In the genomic region with DNA sequence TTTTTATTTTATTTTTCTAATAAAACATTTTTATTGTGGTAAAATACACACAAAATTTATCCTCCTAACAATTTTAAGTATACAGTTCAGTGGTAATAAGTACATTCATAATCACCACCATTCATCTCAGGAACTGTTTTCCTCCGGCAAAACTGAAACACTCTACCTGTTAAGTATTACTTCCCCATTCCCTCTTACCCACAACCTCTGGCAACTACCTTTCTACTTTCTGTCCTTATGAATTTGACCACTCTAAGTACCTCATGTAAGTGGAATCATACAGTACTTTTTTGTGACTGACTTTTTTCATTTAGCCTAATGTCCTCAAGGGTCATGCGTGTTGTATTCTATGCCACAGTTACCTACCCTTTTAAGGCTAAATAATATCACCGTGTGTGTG, we compare ENCODE assay signal across 16 cellular contexts.
A peak's percentile ranks its signal among the peaks of the same experiment; 100 is the strongest.
DNase-seq lines count a peak whose midpoint lies in the region; ATAC-seq lines count a peak whose summit lies in the region.
"Had no signal": no experiment of that assay in that cellular context is flagged by ENCODE, and none has a peak within 500 bp of the region (broad histone marks: within the 10 kb centered on the region; RNA-seq: fewer than 3 reads in every experiment).

No MANE protein-coding gene starts in this region.

- no peaks in the 10 kb centered on the region for H3K9me3 Mint-ChIP-seq in stimulated activated memory B cell treated with anti-CD40 and anti-IgM and Interleukin-4, amounts not matched to agents 10 μg/mL and 1 μg/mL and 100 μg/mL, for 72 hours

- no peaks in the 10 kb centered on the region for H3K27me3 Mint-ChIP-seq in stimulated activated memory B cell treated with anti-CD40 and anti-IgM and Interleukin-4, amounts not matched to agents 10 μg/mL and 1 μg/mL and 100 μg/mL, for 72 hours

- no peak overlapping the region for H3K4me3 Mint-ChIP-seq in stimulated activated memory B cell treated with anti-CD40 and anti-IgM and Interleukin-4, amounts not matched to agents 10 μg/mL and 1 μg/mL and 100 μg/mL, for 72 hours
- H3K4me3 Mint-ChIP-seq: H9 had no signal

- in situ Hi-C loops in KBM-7 (cut with MboI; ENCODE audit: low pct_unique_long_range_greater_than_20kb, low sequenced_read_pairs) = no loop called here

- no peak overlapping the region for H3K27ac Mint-ChIP-seq in stimulated activated memory B cell treated with anti-CD40 and anti-IgM and Interleukin-4, amounts not matched to agents 10 μg/mL and 1 μg/mL and 100 μg/mL, for 72 hours
- H3K27ac Mint-ChIP-seq: H9 had no signal

- ATAC-seq in GM19025 (IDR thresholded peaks at IDR 0.05; ENCODE audit: low read depth, unreplicated experiment) (peak; percentile 36), GM21723 (IDR thresholded peaks at IDR 0.05; ENCODE audit: unreplicated experiment) (peak; percentile 61), HG03159 (IDR thresholded peaks at IDR 0.05; ENCODE audit: unreplicated experiment) (peak; percentile 45), GM19328 (IDR thresholded peaks at IDR 0.05; ENCODE audit: unreplicated experiment) (no peak)
- peak; percentile 54 for ATAC-seq in stimulated activated memory B cell treated with anti-CD40 and anti-IgM and Interleukin-4, amounts not matched to agents 10 μg/mL and 1 μg/mL and 100 μg/mL, for 72 hours
- ATAC-seq: left lobe of liver, mucosa of descending colon had no signal

- H3K36me3 Mint-ChIP-seq in stimulated activated memory B cell treated with anti-CD40 and anti-IgM and Interleukin-4, amounts not matched to agents 10 μg/mL and 1 μg/mL and 100 μg/mL, for 72 hours = no peaks in the 10 kb centered on the region

- no peak for DNase-seq in KBM-7
- no peak for DNase-seq in activated CD4-positive, alpha-beta T cell treated with anti-CD3 and anti-CD28 coated beads, Interleukin-2, amount 50 U/mL, for 1 hour
- DNase-seq: activated effector memory CD4-positive, alpha-beta T cell treated with Interleukin-2 at 50 U/mL for 16 hours; BE2C; H9; mucosa of descending colon; sigmoid colon; stimulated activated CD4-positive, alpha-beta T cell treated with anti-CD3 and anti-CD28 coated beads, Interleukin-2, amount 100 ng/mL, for 48 hours; T-helper 1 cell; thyroid gland had no signal

- no peaks in the 10 kb centered on the region for H3K4me1 Mint-ChIP-seq in stimulated activated memory B cell treated with anti-CD40 and anti-IgM and Interleukin-4, amounts not matched to agents 10 μg/mL and 1 μg/mL and 100 μg/mL, for 72 hours
